In genomic region chrX:12792711-12793110, GRCh38 we compare ENCODE assay signal across 1 cellular context.
TF ChIP-seq lines count a peak whose summit lies in the region.

No MANE protein-coding gene starts in this region.

TF ChIP-seq in HCT116, 20 proteins besides CTCF, POLR2A, EP300 and RAD21:
- TF ChIP-seq REST (IDR thresholded peaks at IDR 0.05; ENCODE audit: low read depth) (no peak), SIN3A (IDR thresholded peaks at IDR 0.05; ENCODE audit: low read depth) (no peak), ZFX (IDR thresholded peaks at IDR 0.05) (no peak), ZBTB33 (IDR thresholded peaks at IDR 0.05; ENCODE audit: extremely low read depth, insufficient replicate concordance, low read length) (no peak), SRF (IDR thresholded peaks at IDR 0.05; ENCODE audit: low read depth) (no peak), YY1 (IDR thresholded peaks at IDR 0.05; ENCODE audit: extremely low read depth, insufficient replicate concordance, low read depth, low read length) (no peak), ZNF274 (IDR thresholded peaks at IDR 0.05; ENCODE audit: low read depth, low read length) (no peak), FOSL1 (IDR thresholded peaks at IDR 0.05; ENCODE audit: low read depth) (no peak), ATF3 (IDR thresholded peaks at IDR 0.05) (no peak), JUND (IDR thresholded peaks at IDR 0.05) (no peak), EGR1 (IDR thresholded peaks at IDR 0.05; ENCODE audit: low read depth) (no peak), SP1 (IDR thresholded peaks at IDR 0.05; ENCODE audit: low read depth) (no peak), EZH2 (IDR thresholded peaks at IDR 0.05) (no peak), CBX3 (IDR thresholded peaks at IDR 0.05; ENCODE audit: low read depth) (no peak)
